Comparison of ENCODE assay signal across 23 cellular contexts in the genomic region with DNA sequence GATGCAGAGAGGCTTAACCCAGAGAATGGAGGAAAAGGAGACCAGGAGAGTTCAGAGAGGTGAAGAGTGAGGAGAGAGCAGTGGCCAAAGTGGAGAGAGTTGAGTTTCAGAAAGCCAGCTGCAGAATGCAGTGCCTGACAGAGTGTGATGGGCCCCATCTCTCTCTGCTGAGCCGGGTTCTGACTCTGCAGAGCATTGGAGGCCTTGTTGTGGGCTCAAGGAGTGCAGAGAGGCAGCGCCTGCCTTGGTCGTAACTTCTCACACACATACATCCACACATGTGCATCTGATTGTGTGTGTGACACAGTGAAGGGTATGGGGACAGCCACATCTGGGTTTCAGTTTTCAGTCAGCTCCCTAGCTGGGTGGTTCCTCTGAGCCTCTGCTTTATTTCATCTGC. TPM values are rescaled to one million over a fixed set of nuclear protein-coding genes. Genes with fewer than 3 reads are reported as not detected.
"Had no signal": no experiment of that assay in that cellular context is flagged by ENCODE, and none has a peak within 500 bp of the region (broad histone marks: within the 10 kb centered on the region; RNA-seq: fewer than 3 reads in every experiment).

No MANE protein-coding gene starts in this region.

- H3K4me2 ChIP-seq: smooth muscle cell had no signal

- H3K4me3 ChIP-seq: adrenal gland, cardiac muscle cell, coronary artery, pancreas, psoas muscle, smooth muscle cell, testis, transverse colon had no signal

- H3K9me3 Mint-ChIP-seq: activated B cell treated with CpG ODN at 0.5 μM for 24 hours, neural crest cell had no signal

- DNase-seq: activated B cell treated with CpG ODN at 0.5 μM for 24 hours; activated CD4-positive, alpha-beta T cell treated with anti-CD3 and anti-CD28 coated beads for 36 hours; activated CD8-positive, alpha-beta memory T cell treated with anti-CD3 and anti-CD28 coated beads, Interleukin-2, amount 10 ng/mL, durations not matched to agents 7 days and 5 days; activated CD8-positive, alpha-beta T cell treated with anti-CD3 and anti-CD28 coated beads, Interleukin-2, amount 10 ng/mL, durations not matched to agents 7 days and 5 days; activated naive CD4-positive, alpha-beta T cell treated with Interleukin-2 at 50 U/mL for 16 hours; activated T-cell treated with anti-CD3 and anti-CD28 coated beads, Interleukin-2, amount 50 U/mL, for 48 hours; effector memory CD4-positive, alpha-beta T cell; naive thymus-derived CD4-positive, alpha-beta T cell; psoas muscle; stimulated activated CD4-positive, alpha-beta T cell treated with anti-CD3 and anti-CD28 coated beads, Interleukin-15, amount 100 ng/mL, for 24 hours; stimulated activated CD4-positive, alpha-beta T cell treated with anti-CD3 and anti-CD28 coated beads, Interleukin-2, amount 100 ng/mL, for 24 hours; stimulated activated naive CD4-positive, alpha-beta T cell had no signal

- H3K4me1 Mint-ChIP-seq: activated B cell treated with CpG ODN at 0.5 μM for 24 hours; activated CD4-positive, alpha-beta T cell treated with anti-CD3 and anti-CD28 coated beads for 36 hours; activated CD8-positive, alpha-beta memory T cell treated with anti-CD3 and anti-CD28 coated beads, Interleukin-2, amount 10 ng/mL, durations not matched to agents 7 days and 5 days had no signal

- H3K27ac ChIP-seq: adrenal gland, cardiac muscle cell, coronary artery, psoas muscle, testis had no signal

- H3K9me3 ChIP-seq: adrenal gland, pancreas, psoas muscle, testis, transverse colon had no signal

- H3K36me3 Mint-ChIP-seq: activated CD8-positive, alpha-beta memory T cell treated with anti-CD3 and anti-CD28 coated beads, Interleukin-2, amount 10 ng/mL, durations not matched to agents 7 days and 5 days; activated naive CD8-positive, alpha-beta T cell; naive thymus-derived CD4-positive, alpha-beta T cell had no signal

- H3K4me3 Mint-ChIP-seq: activated B cell treated with CpG ODN at 0.5 μM for 24 hours; activated CD4-positive, alpha-beta T cell treated with anti-CD3 and anti-CD28 coated beads for 36 hours; activated CD8-positive, alpha-beta memory T cell treated with anti-CD3 and anti-CD28 coated beads, Interleukin-2, amount 10 ng/mL, durations not matched to agents 7 days and 5 days; activated CD8-positive, alpha-beta T cell treated with anti-CD3 and anti-CD28 coated beads, Interleukin-2, amount 10 ng/mL, durations not matched to agents 7 days and 5 days; activated naive CD8-positive, alpha-beta T cell; brain; naive thymus-derived CD4-positive, alpha-beta T cell; neural crest cell had no signal

- H3K36me3 ChIP-seq: adrenal gland, cardiac muscle cell, pancreas, transverse colon had no signal

- H3K27me3 ChIP-seq: adrenal gland, cardiac muscle cell, dorsolateral prefrontal cortex, pancreas, testis, transverse colon had no signal

- H3K27me3 Mint-ChIP-seq: brain had no signal

- H3K27ac Mint-ChIP-seq: activated B cell treated with CpG ODN at 0.5 μM for 24 hours; activated CD4-positive, alpha-beta T cell treated with anti-CD3 and anti-CD28 coated beads for 36 hours; activated CD8-positive, alpha-beta memory T cell treated with anti-CD3 and anti-CD28 coated beads, Interleukin-2, amount 10 ng/mL, durations not matched to agents 7 days and 5 days; activated CD8-positive, alpha-beta T cell treated with anti-CD3 and anti-CD28 coated beads, Interleukin-2, amount 10 ng/mL, durations not matched to agents 7 days and 5 days; activated naive CD8-positive, alpha-beta T cell; naive thymus-derived CD4-positive, alpha-beta T cell had no signal

RNA-seq across cellular contexts. Expression of a gene that starts 58.8 kb away (rescaled TPM):
- total RNA-seq: activated B cell treated with CpG ODN at 0.5 μM for 24 hours had no signal
- polyA plus RNA-seq: naive thymus-derived CD4-positive, alpha-beta T cell had no signal
